ENCODE assay signal across 8 cellular contexts in genomic region chr6:53492860-53493634, GRCh38. TPM values are rescaled to one million over a fixed set of nuclear protein-coding genes. Genes with fewer than 3 reads are reported as not detected.
DNase-seq lines count a peak whose midpoint lies in the region; ATAC-seq, FAIRE-seq and TF ChIP-seq lines count a peak whose summit lies in the region.

No MANE protein-coding gene starts in this region.

- peak; percentile 95 for FAIRE-seq in A204.1 (lab: Jason Lieb, UNC)
- peak; percentile 72 for FAIRE-seq in endometrium (lab: Jason Lieb, UNC)

- H3K27ac Mint-ChIP-seq in mesothelial cell of epicardium, result no peak overlapping the region

- no peak overlapping the region for H3K4me3 Mint-ChIP-seq in mesothelial cell of epicardium

- peaks cover 12% of the 10 kb centered on the region for H3K27me3 Mint-ChIP-seq in mesothelial cell of epicardium (ENCODE audit: low read depth)

- DNase-seq in GM12865 (ENCODE audit: low read depth) (peak; percentile 37), NCI-H146 treated with DMSO at 0.1 percent for 48 hours (lab: John Stamatoyannopoulos, UW; ENCODE audit: unreplicated experiment) (peak; percentile 47), T-helper 2 cell (peak in 3 of 5 experiments; percentile 15 to 68 (median 30)), mesothelial cell of epicardium (ENCODE audit: low spot score in 2 of 2, unreplicated experiment in 2 of 2) (no peak), superior temporal gyrus (ENCODE audit: extremely low spot score) (peak; percentile 97)

- ATAC-seq in HG03571 (IDR thresholded peaks at IDR 0.05; ENCODE audit: unreplicated experiment), result no peak

- H3K36me3 Mint-ChIP-seq in mesothelial cell of epicardium, result peaks cover 3% of the 10 kb centered on the region

- H3K9me3 Mint-ChIP-seq in mesothelial cell of epicardium, result no peaks in the 10 kb centered on the region

- H3K4me1 Mint-ChIP-seq in mesothelial cell of epicardium, result peaks cover 2% of the 10 kb centered on the region

- no peak overlapping the region for H3K4me3 ChIP-seq in GM12865 (ENCODE audit: low read depth, low read length)

- TF ChIP-seq CTCF in GM12865 (IDR thresholded peaks at IDR 0.05; ENCODE audit: insufficient read depth, low read depth, low read length, missing control alignments) (peak; percentile 54), mesothelial cell of epicardium (IDR thresholded peaks at IDR 0.05; ENCODE audit: unreplicated experiment) (peak; percentile 73)

RNA-seq across cellular contexts. Expression of gene GCLC, which starts 51.9 kb away (rescaled TPM):
- 18.7 to 27.5 TPM (median 23.5 TPM) in 3 replicates for total RNA-seq in mesothelial cell of epicardium

Comparison
In these comparisons a context has a peak if more than half of its experiments do, and no peak if none do; other contexts are left out.
1. DNase-seq: peak in GM12865 (single experiment), NCI-H146 treated with DMSO at 0.1 percent for 48 hours (single experiment), T-helper 2 cell (3 of 5) and superior temporal gyrus (single experiment); none in mesothelial cell of epicardium (0 of 2).